ENCODE assay signal across 22 cellular contexts in genomic region chr3:56672-57071, GRCh38.
DNase-seq lines count a peak whose midpoint lies in the region; ATAC-seq and TF ChIP-seq lines count a peak whose summit lies in the region.
"Had no signal": no experiment of that assay in that cellular context is flagged by ENCODE, and none has a peak within 500 bp of the region (broad histone marks: within the 10 kb centered on the region; RNA-seq: fewer than 3 reads in every experiment).

No MANE protein-coding gene starts in this region.

- H3K4me2 ChIP-seq in OCI-LY1 (ENCODE audit: low read length) (no peak overlapping the region), neural progenitor cell (no peak overlapping the region)
- H3K4me2 ChIP-seq: A549; BLaER1 treated with 17β-estradiol and CSF1 and Interleukin-3, amounts not matched to agents 10 nM and 100 nM had no signal

- H3K36me3 ChIP-seq in heart left ventricle (no peaks in the 10 kb centered on the region), OCI-LY1 (ENCODE audit: insufficient read depth, low read length) (no peaks in the 10 kb centered on the region), neural progenitor cell (no peaks in the 10 kb centered on the region)
- H3K36me3 ChIP-seq: BLaER1 treated with 17β-estradiol and CSF1 and Interleukin-3, amounts not matched to agents 10 nM and 100 nM had no signal

- H3K79me2 ChIP-seq in OCI-LY1 (ENCODE audit: insufficient read depth, low read length) (no peaks in the 10 kb centered on the region), neural progenitor cell (ENCODE audit: low read depth) (no peaks in the 10 kb centered on the region)

- H3K9me3 ChIP-seq in heart left ventricle (peaks cover 0 to 2% (median 0%) of the 10 kb centered on the region in 12 donors), OCI-LY1 (ENCODE audit: low read length) (peaks cover under 1% of the 10 kb centered on the region; the same call in 1 of the 2 replicates), neural progenitor cell (ENCODE audit: low read depth) (no peaks in the 10 kb centered on the region)
- H3K9me3 ChIP-seq: A549 had no signal

- intact Hi-C loops in Right ventricle myocardium inferior (cut with DNase I) (no loop called here), heart left ventricle (cut with DNase I) (no loop called here)

- H3K4me3 ChIP-seq in heart left ventricle (no peak overlapping the region), OCI-LY1 (ENCODE audit: low read depth, low read length, poor library complexity, severe bottlenecking) (no peak overlapping the region), neural progenitor cell (no peak overlapping the region)
- H3K4me3 ChIP-seq: A549; BLaER1 treated with 17β-estradiol and CSF1 and Interleukin-3, amounts not matched to agents 10 nM and 100 nM; GM12878 had no signal

- DNase-seq in Right ventricle myocardium inferior (ENCODE audit: missing footprints): no peak
- no peak for DNase-seq in heart left ventricle
- DNase-seq in neural progenitor cell (ENCODE audit: low spot score): no peak
- no peak for DNase-seq in foreskin melanocyte
- DNase-seq: AML-193; CD4-positive, alpha-beta T cell; CD8-positive, alpha-beta T cell; COR-L47; DMS 273 treated with DMSO at 0.1 percent for 48 hours; DMS153; DMS53; DMS79; DND-41; EL; GDM1 had no signal

- H4K20me1 ChIP-seq in OCI-LY1 (ENCODE audit: insufficient read depth, low read length) (no peaks in the 10 kb centered on the region), neural progenitor cell (ENCODE audit: low read depth) (no peaks in the 10 kb centered on the region)
- H4K20me1 ChIP-seq: BLaER1 treated with 17β-estradiol and CSF1 and Interleukin-3, amounts not matched to agents 10 nM and 100 nM had no signal

- H3K27ac ChIP-seq in heart left ventricle (no peak overlapping the region), OCI-LY1 (ENCODE audit: low read depth, low read length, poor library complexity, severe bottlenecking) (no peak overlapping the region), neural progenitor cell (no peak overlapping the region)
- H3K27ac ChIP-seq: 22Rv1; A549; BLaER1 treated with 17β-estradiol and CSF1 and Interleukin-3, amounts not matched to agents 10 nM and 100 nM; C4-2B had no signal

- H3K4me1 Mint-ChIP-seq in neural progenitor cell: peaks cover 25% of the 10 kb centered on the region
- H3K4me1 Mint-ChIP-seq: B cell had no signal

- no peak for TF ChIP-seq POLR2A in heart left ventricle (IDR thresholded peaks at IDR 0.05)

- no peak overlapping the region for H3K4me3 Mint-ChIP-seq in neural progenitor cell
- H3K4me3 Mint-ChIP-seq: B cell; CD4-positive, alpha-beta T cell; CD8-positive, alpha-beta T cell had no signal

- peak overlapping the region; percentile 20 for H3K27ac Mint-ChIP-seq in neural progenitor cell
- H3K27ac Mint-ChIP-seq: B cell; CD4-positive, alpha-beta T cell; CD8-positive, alpha-beta T cell had no signal

- ATAC-seq in Right ventricle myocardium inferior (peak; percentile 50), heart left ventricle (no peak)
- ATAC-seq: A549; CD8-positive, alpha-beta T cell; GM12878 had no signal

- H3K9me3 Mint-ChIP-seq in neural progenitor cell: peaks cover 2% of the 10 kb centered on the region
- H3K9me3 Mint-ChIP-seq: CD8-positive, alpha-beta T cell had no signal

- peaks cover 3% of the 10 kb centered on the region for H3K27me3 Mint-ChIP-seq in neural progenitor cell (ENCODE audit: insufficient read depth, low read depth)

- H3F3A ChIP-seq in OCI-LY1 (ENCODE audit: insufficient read depth, low read length): no peaks in the 10 kb centered on the region
- no peaks in the 10 kb centered on the region for H3F3A ChIP-seq in neural progenitor cell (ENCODE audit: low read depth)

- H2AFZ ChIP-seq in OCI-LY1 (ENCODE audit: low read length) (0 out of 2 replicates have a peak overlapping the region, but pooled peaks have one; percentile 56), neural progenitor cell (replicated peaks) (no peak overlapping the region)

- H3K4me1 ChIP-seq in heart left ventricle: no peaks in the 10 kb centered on the region
- no peaks in the 10 kb centered on the region for H3K4me1 ChIP-seq in OCI-LY1 (ENCODE audit: insufficient read depth, low read length, severe bottlenecking)
- H3K4me1 ChIP-seq in neural progenitor cell: no peaks in the 10 kb centered on the region
- H3K4me1 ChIP-seq: A549; BLaER1 treated with 17β-estradiol and CSF1 and Interleukin-3, amounts not matched to agents 10 nM and 100 nM had no signal

- H3K36me3 Mint-ChIP-seq in neural progenitor cell: no peaks in the 10 kb centered on the region
- H3K36me3 Mint-ChIP-seq: CD8-positive, alpha-beta T cell had no signal

- TF ChIP-seq CTCF in heart left ventricle (IDR thresholded peaks at IDR 0.05) (no peak), OCI-LY1 (IDR thresholded peaks at IDR 0.05; ENCODE audit: low read length) (no peak), neural progenitor cell (IDR thresholded peaks at IDR 0.05) (no peak)

- H3K27me3 ChIP-seq in heart left ventricle: peaks cover 0 to 2% (median 0%) of the 10 kb centered on the region in 9 donors
- no peaks in the 10 kb centered on the region for H3K27me3 ChIP-seq in OCI-LY1 (ENCODE audit: insufficient read depth, low read length)
- H3K27me3 ChIP-seq in neural progenitor cell: no peaks in the 10 kb centered on the region
- H3K27me3 ChIP-seq: BLaER1 treated with 17β-estradiol and CSF1 and Interleukin-3, amounts not matched to agents 10 nM and 100 nM had no signal

- H3K9ac ChIP-seq in OCI-LY1 (ENCODE audit: low read length) (no peak overlapping the region), neural progenitor cell (no peak overlapping the region)
- H3K9ac ChIP-seq: BLaER1 treated with 17β-estradiol and CSF1 and Interleukin-3, amounts not matched to agents 10 nM and 100 nM had no signal

- 65 to 69% (median 66%) methylated on average over 4 of the region's 4 CpGs for WGBS in heart left ventricle, 4 donors

- no peaks in the 10 kb centered on the region for H3K9me2 ChIP-seq in OCI-LY1 (ENCODE audit: low read depth, low read length)
